ENCODE assay signal across 8 cellular contexts in genomic region chr2:201105759-201106158, GRCh38.
"Had no signal": no experiment of that assay in that cellular context is flagged by ENCODE, and none has a peak within 500 bp of the region (broad histone marks: within the 10 kb centered on the region; RNA-seq: fewer than 3 reads in every experiment).

No MANE protein-coding gene starts in this region.

- ATAC-seq: GM12878 had no signal

- FAIRE-seq: G401.6, GM12878, GM12891, GM12892, GM18507, GM19239 had no signal

- H3K4me3 ChIP-seq: GM12878 had no signal

- DNase-seq: GDM1, GF-D8 had no signal
